Comparison of ENCODE assay signal across 29 cellular contexts in genomic region chr22:49659281-49659923, GRCh38.
DNase-seq lines count a peak whose midpoint lies in the region; ATAC-seq, FAIRE-seq and TF ChIP-seq lines count a peak whose summit lies in the region.
"Had no signal": no experiment of that assay in that cellular context is flagged by ENCODE, and none has a peak within 500 bp of the region (broad histone marks: within the 10 kb centered on the region; RNA-seq: fewer than 3 reads in every experiment).

No MANE protein-coding gene starts in this region.

- no peak overlapping the region for H3K56ac ChIP-seq in H1 (replicated peaks; ENCODE audit: insufficient read length, low read depth, low read length)

- TF ChIP-seq CTCF in heart left ventricle (IDR thresholded peaks at IDR 0.05) (no peak), H1 (IDR thresholded peaks at IDR 0.05; ENCODE audit: control extremely low read depth in 1 of 3, insufficient read depth in 1 of 3, low read depth in 1 of 3, low read length in 3 of 3) (no peak), osteoblast (IDR thresholded peaks at IDR 0.05; ENCODE audit: extremely low read depth, low read depth, low read length) (no peak), CD14-positive monocyte (IDR thresholded peaks at IDR 0.05) (no peak)

- peaks cover 0 to 18% (median 0%) of the 10 kb centered on the region in 9 donors for H3K27me3 ChIP-seq in heart left ventricle
- H3K27me3 ChIP-seq in H1 (replicated peaks in 1 of 4; ENCODE audit: control insufficient read depth in 3 of 4, extremely low read depth in 1 of 4, insufficient read depth in 3 of 4, low read length in 3 of 4), result 0 out of 7 replicates have a peak, but pooled peaks cover 0 to under 1% (median under 1%) of the 10 kb centered on the region in 4 experiments
- H3K27me3 ChIP-seq in osteoblast (ENCODE audit: insufficient read depth, low read length), result no peaks in the 10 kb centered on the region
- H3K27me3 ChIP-seq: colonic mucosa had no signal

- no peaks in the 10 kb centered on the region for H3K23me2 ChIP-seq in H1 (ENCODE audit: low read depth, low read length)

- DNase-seq in heart left ventricle, result peak in 3 of 5 donors; percentile 2 to 54 (median 18)
- no peak for DNase-seq in Right ventricle myocardium superior
- DNase-seq in H1 (ENCODE audit: low read depth in 1 of 2, low spot score in 2 of 2), result no peak
- DNase-seq in osteoblast (ENCODE audit: insufficient read length, low spot score, missing footprints), result peak; percentile 62
- no peak for DNase-seq in NCI-H1417 treated with DMSO at 0.1 percent for 48 hours (lab: John Stamatoyannopoulos, UW)
- DNase-seq in CD14-positive monocyte (ENCODE audit: low spot score), result no peak
- no peak for DNase-seq in NCI-H2171 treated with DMSO at 0.1 percent for 48 hours (lab: John Stamatoyannopoulos, UW)
- DNase-seq: activated CD4-positive, alpha-beta T cell treated with anti-CD3 and anti-CD28 coated beads, Interleukin-2, amount 50 U/mL, for 1 hour; amygdala; colonic mucosa; DMS79 treated with DMSO at 0.1 percent for 48 hours; effector memory CD4-positive, alpha-beta T cell; erythroblast; GF-D8; GOT3; Karpas-422; mesenchymal stem cell; NCI-H1436 treated with DMSO at 0.1 percent for 48 hours; NCI-H446; small intestine; stimulated activated CD4-positive, alpha-beta T cell treated with anti-CD3 and anti-CD28 coated beads, Interleukin-1b, Interleukin-23, amount 100 ng/mL, for 48 hours; stimulated activated CD8-positive, alpha-beta memory T cell treated with anti-CD3 and anti-CD28 coated beads, Interleukin-4, amount 100 ng/mL, for 48 hours had no signal

- no peak overlapping the region for H2AK5ac ChIP-seq in H1 (ENCODE audit: low read depth, low read length)

- H2AFZ ChIP-seq in H1 (ENCODE audit: low read length) (0 out of 2 replicates have a peak overlapping the region, but pooled peaks have one; percentile 67), osteoblast (ENCODE audit: low read length) (no peak overlapping the region)

- H3K9me3 Mint-ChIP-seq in CD14-positive monocyte, result peaks cover 2 to 13% (median 4%) of the 10 kb centered on the region in 7 donors
- H3K9me3 Mint-ChIP-seq: activated naive CD4-positive, alpha-beta T cell treated with anti-CD3 and anti-CD28 coated beads, Interleukin-2, amount 50 U/mL, for 24 hours; stimulated activated naive CD8-positive, alpha-beta T cell treated with anti-CD3 and anti-CD28 coated beads, Interleukin-15, amount 100 ng/mL, for 72 hours had no signal

- no peak overlapping the region for H2BK5ac ChIP-seq in H1 (ENCODE audit: low read depth, low read length)

- no peak overlapping the region for H4K8ac ChIP-seq in H1 (ENCODE audit: extremely low read depth, insufficient read depth, low read length)

- H2BK15ac ChIP-seq in H1 (ENCODE audit: low read length), result no peak overlapping the region

- POLR2A ChIA-PET in H1 (lab: Charles Lee; ENCODE audit: partially characterized antibody), result interaction anchor here (1.3 kb wide), 2 partner anchors 10 to 146 kb away, joined by 4 to 5 read pairs; no protein-coding TSS in a partner anchor

- no peak overlapping the region for H3K9ac ChIP-seq in H1 (replicated peaks in 1 of 4; ENCODE audit: extremely low read depth in 1 of 4, low read depth in 3 of 4, low read length in 3 of 4)

- H3K4ac ChIP-seq in H1 (replicated peaks; ENCODE audit: insufficient read length, low read depth, low read length), result no peak overlapping the region

- H2BK120ac ChIP-seq in H1 (replicated peaks; ENCODE audit: low read depth, low read length), result no peak overlapping the region

- TF ChIP-seq EP300 in H1 (IDR thresholded peaks at IDR 0.05; ENCODE audit: borderline replicate concordance in 1 of 2, low read depth in 2 of 2, low read length in 2 of 2), result no peak

- H3K23ac ChIP-seq in H1 (ENCODE audit: insufficient read length), result no peak overlapping the region

- no peak overlapping the region for H3K18ac ChIP-seq in H1 (ENCODE audit: extremely low read depth, low read length)

- H3K36me3 Mint-ChIP-seq in CD14-positive monocyte, result peaks cover 5 to 12% of the 10 kb centered on the region in 2 donors

- H4K5ac ChIP-seq in H1 (ENCODE audit: insufficient read length, low read depth, low read length), result no peak overlapping the region

- no peak overlapping the region for H2BK20ac ChIP-seq in H1 (ENCODE audit: low read length)

- H3K36me3 ChIP-seq in heart left ventricle, result no peaks in the 10 kb centered on the region
- no peaks in the 10 kb centered on the region for H3K36me3 ChIP-seq in H1 (ENCODE audit: control insufficient read depth in 2 of 4, insufficient read depth in 4 of 4, low read length in 3 of 4)
- no peaks in the 10 kb centered on the region for H3K36me3 ChIP-seq in osteoblast (ENCODE audit: insufficient read depth, low read length)
- H3K36me3 ChIP-seq: colonic mucosa, prostate gland, tibial artery had no signal

- H3K4me3 Mint-ChIP-seq in CD14-positive monocyte, result no peak overlapping the region

- 69 to 81% (median 72%) methylated on average over 9 to 19 of the region's 19 CpGs for WGBS in heart left ventricle, 4 donors
- WGBS in H1 (ENCODE audit: extremely low coverage in 1 of 2, insufficient coverage in 1 of 2, insufficient read length in 1 of 2, insufficient replicate concordance in 2 of 2, low coverage in 1 of 2, low lambda C conversion rate in 2 of 2, missing lambda C conversion rate in 1 of 2), 2 experiments, result 93% methylated on average over 18 of the region's 19 CpGs; no CpG with 5 or more reads in 1 of the 2 experiments

- H3K9me3 ChIP-seq in heart left ventricle (no peaks in the 10 kb centered on the region), H1 (ENCODE audit: insufficient read depth in 2 of 2, low read depth in 1 of 2, low read length in 1 of 2) (no peaks in the 10 kb centered on the region), osteoblast (ENCODE audit: low read depth, low read length) (no peaks in the 10 kb centered on the region)
- H3K9me3 ChIP-seq: colonic mucosa, prostate gland, tibial artery had no signal

- intact Hi-C loops in heart left ventricle (cut with DNase I) (loop anchor here in 1 of 10 donors (10.0 kb wide), 1 partner anchor 65 kb away; no protein-coding TSS in a partner anchor), Right ventricle myocardium superior (cut with DNase I) (no loop called here), CD14-positive monocyte (cut with micrococcal nuclease) (no loop called here)

- H3K79me2 ChIP-seq in H1 (ENCODE audit: control insufficient read depth in 1 of 2, insufficient read depth in 2 of 2, low read length in 2 of 2) (no peaks in the 10 kb centered on the region), osteoblast (ENCODE audit: insufficient read depth, low read length) (no peaks in the 10 kb centered on the region)

- no peak overlapping the region for H4K91ac ChIP-seq in H1 (replicated peaks; ENCODE audit: insufficient read length, low read length)

- TF ChIP-seq POLR2A in heart left ventricle (IDR thresholded peaks at IDR 0.05) (no peak), H1 (IDR thresholded peaks at IDR 0.05; ENCODE audit: control extremely low read depth in 1 of 2, low read depth in 2 of 2, low read length in 2 of 2) (no peak)

- no peak overlapping the region for H3K4me3 ChIP-seq in heart left ventricle
- no peak overlapping the region for H3K4me3 ChIP-seq in H1 (ENCODE audit: extremely low read depth in 1 of 4, insufficient read depth in 2 of 4, low read depth in 3 of 4, low read length in 4 of 4)
- no peak overlapping the region for H3K4me3 ChIP-seq in osteoblast (ENCODE audit: insufficient read depth, low read length)
- H3K4me3 ChIP-seq: colonic mucosa, prostate gland, tibial artery had no signal

- H2BK12ac ChIP-seq in H1 (ENCODE audit: low read depth, low read length), result no peak overlapping the region

- H3K4me1 ChIP-seq in heart left ventricle (peaks cover 0 to 36% (median 11%) of the 10 kb centered on the region in 12 donors), H1 (replicated peaks in 1 of 4; ENCODE audit: control insufficient read depth in 3 of 4, insufficient read depth in 4 of 4, low read length in 3 of 4) (peaks cover 0 to 7% (median 4%) of the 10 kb centered on the region in 4 experiments; a peak in 5 of 7 replicates), osteoblast (ENCODE audit: insufficient read depth, low read length) (no peaks in the 10 kb centered on the region)
- H3K4me1 ChIP-seq: colonic mucosa, prostate gland, tibial artery had no signal

- CTCF ChIA-PET in H1 (lab: Charles Lee; ENCODE audit: partially characterized antibody), result interaction anchor here (1.0 to 1.5 kb wide), 4 partner anchors 10 to 642 kb away, joined by 3 to 5 read pairs (median 4); no protein-coding TSS in a partner anchor

- H4K20me1 ChIP-seq in H1 (replicated peaks in 1 of 2; ENCODE audit: control insufficient read depth in 1 of 2, insufficient read depth in 2 of 2, low read length in 2 of 2) (no peaks in the 10 kb centered on the region), osteoblast (ENCODE audit: insufficient read depth, low read length) (no peaks in the 10 kb centered on the region)

- no peak for ATAC-seq in heart left ventricle
- ATAC-seq in Right ventricle myocardium superior (ENCODE audit: poor library complexity), result no peak
- ATAC-seq: stimulated activated naive CD8-positive, alpha-beta T cell treated with anti-CD3 and anti-CD28 coated beads, Interleukin-15, amount 100 ng/mL, for 72 hours had no signal

- peak overlapping the region in 5 of 12 donors; percentile 19 to 82 (median 34) for H3K27ac ChIP-seq in heart left ventricle
- H3K27ac ChIP-seq in H1 (ENCODE audit: low read depth, low read length), result no peak overlapping the region
- H3K27ac ChIP-seq in osteoblast (ENCODE audit: low read depth, low read length), result no peak overlapping the region
- H3K27ac ChIP-seq: C4-2B, colonic mucosa, HL-60, prostate gland, RWPE1, tibial artery had no signal

- TF ChIP-seq RAD21 in H1 (IDR thresholded peaks at IDR 0.05 in 1 of 2, conservative IDR thresholded peaks at IDR 0.05 in 1 of 2; ENCODE audit: low read depth in 2 of 2, low read length in 2 of 2), result no peak

- no peak for FAIRE-seq in H1 (lab: Jason Lieb, UNC)
- FAIRE-seq: small intestine had no signal

- H3K27me3 Mint-ChIP-seq in CD14-positive monocyte (ENCODE audit: low read depth in 3 of 3), result peaks cover 6 to 16% (median 14%) of the 10 kb centered on the region in 3 donors
- H3K27me3 Mint-ChIP-seq: activated naive CD4-positive, alpha-beta T cell treated with anti-CD3 and anti-CD28 coated beads, Interleukin-2, amount 50 U/mL, for 24 hours; stimulated activated naive CD8-positive, alpha-beta T cell treated with anti-CD3 and anti-CD28 coated beads, Interleukin-15, amount 100 ng/mL, for 72 hours had no signal

- no peaks in the 10 kb centered on the region for H3K79me1 ChIP-seq in H1 (ENCODE audit: low read depth, low read length)

- H3K4me1 Mint-ChIP-seq in CD14-positive monocyte, result peaks cover 42% of the 10 kb centered on the region

- no peak overlapping the region for H3K4me2 ChIP-seq in H1 (ENCODE audit: insufficient read depth in 1 of 2, low read depth in 2 of 2, low read length in 2 of 2)
- no peak overlapping the region for H3K4me2 ChIP-seq in osteoblast (ENCODE audit: insufficient read depth, low read length)

- no peak overlapping the region for H3K27ac Mint-ChIP-seq in CD14-positive monocyte
- H3K27ac Mint-ChIP-seq: activated naive CD4-positive, alpha-beta T cell treated with anti-CD3 and anti-CD28 coated beads, Interleukin-2, amount 50 U/mL, for 24 hours had no signal

- H3K14ac ChIP-seq in H1 (ENCODE audit: insufficient read length), result no peak overlapping the region

TF ChIP-seq in H1, 55 proteins besides CTCF, POLR2A, EP300 and RAD21 (continues in another document):
- no peak for TF ChIP-seq POLR2AphosphoS5 (IDR thresholded peaks at IDR 0.05; ENCODE audit: low read depth, low read length)
- TF ChIP-seq TAF1 (IDR thresholded peaks at IDR 0.05; ENCODE audit: low read depth, low read length), result no peak

Comparison
In these comparisons a context has a peak if more than half of its experiments do, and no peak if none do; other contexts are left out.
1. DNase-seq: peak in heart left ventricle (3 of 5) and osteoblast (single experiment); none in Right ventricle myocardium superior (single experiment), H1 (0 of 2), NCI-H1417 treated with DMSO at 0.1 percent for 48 hours (single experiment), CD14-positive monocyte (single experiment) and NCI-H2171 treated with DMSO at 0.1 percent for 48 hours (single experiment).